34 cellular contexts compared by ENCODE assay signal in genomic region chr10:11804336-11804735, GRCh38.
"Had no signal": no experiment of that assay in that cellular context is flagged by ENCODE, and none has a peak within 500 bp of the region (broad histone marks: within the 10 kb centered on the region; RNA-seq: fewer than 3 reads in every experiment).

No MANE protein-coding gene starts in this region.

- H3K4me3 ChIP-seq: MG63 had no signal

- DNase-seq: Karpas-422, Kasumi-1, MG63, MM.1S, MV-4-11, NCI-H1048, NCI-H1092, NCI-H1092 treated with DMSO at 0.1 percent for 48 hours, NCI-H1105, NCI-H1105 treated with DMSO at 0.1 percent for 48 hours, NCI-H1417, NCI-H1417 treated with DMSO at 0.1 percent for 48 hours, NCI-H1436, NCI-H1436 treated with DMSO at 0.1 percent for 48 hours, NCI-H1694, NCI-H1694 treated with DMSO at 0.1 percent for 48 hours, NCI-H187, NCI-H187 treated with DMSO at 0.1 percent for 48 hours, NCI-H1930, NCI-H2029, NCI-H2029 treated with DMSO at 0.1 percent for 48 hours, NCI-H2081, NCI-H2081 treated with DMSO at 0.1 percent for 48 hours, NCI-H2107, NCI-H2171, NCI-H2171 treated with DMSO at 0.1 percent for 48 hours, NCI-H2227 treated with DMSO at 0.1 percent for 48 hours, NCI-H226, NCI-H345, NCI-H446, NCI-H446 treated with DMSO at 0.1 percent for 48 hours, NCI-H510A, NCI-H510A treated with DMSO at 0.1 percent for 48 hours had no signal

- H3K9me3 ChIP-seq: MG63 had no signal

- H3K9ac ChIP-seq: KMS-11 had no signal

- H3K27me3 ChIP-seq: MG63 had no signal

- H3K36me3 ChIP-seq: MG63 had no signal

- H3K27ac ChIP-seq: KMS-11 had no signal

- H3K4me2 ChIP-seq: KMS-11 had no signal
